In the genomic region with DNA sequence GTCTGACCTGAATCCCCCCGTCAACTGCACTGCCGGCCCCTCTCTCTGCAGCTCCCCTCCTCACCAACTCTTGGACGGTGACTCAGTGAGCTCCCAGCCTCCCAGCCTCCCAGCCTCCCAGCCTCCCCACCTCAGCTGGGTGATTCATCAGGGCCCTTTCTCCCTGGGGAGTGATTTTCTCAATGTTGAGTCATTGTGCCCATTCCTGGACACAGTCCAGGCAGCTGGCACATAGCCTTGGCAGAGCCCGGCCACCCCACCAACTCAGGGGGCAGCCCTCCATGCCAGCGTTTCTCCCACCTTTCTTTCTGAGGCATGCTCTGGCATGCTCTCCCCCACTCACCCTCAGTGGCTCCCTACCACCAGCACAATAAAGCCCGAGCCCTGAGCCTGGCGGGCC, we compare ENCODE assay signal across 8 cellular contexts. TPM values are rescaled to one million over a fixed set of nuclear protein-coding genes. Genes with fewer than 3 reads are reported as not detected.
DNase-seq lines count a peak whose midpoint lies in the region; ATAC-seq and TF ChIP-seq lines count a peak whose summit lies in the region.

No MANE protein-coding gene starts in this region.

- no TSS peak for BruUV-seq in Calu3 (replicated peaks; lab: Mats Ljungman, UMichigan)

- 0 out of 2 replicates have a peak overlapping the region, but pooled peaks have one; percentile 35 for H3K9ac ChIP-seq in Karpas-422 (ENCODE audit: low read length)

- no peak for ATAC-seq in body of pancreas
- no peak for ATAC-seq in GM19463 (IDR thresholded peaks at IDR 0.05; ENCODE audit: unreplicated experiment)
- no peak for ATAC-seq in HG03432 (IDR thresholded peaks at IDR 0.05; ENCODE audit: unreplicated experiment)
- ATAC-seq in HG02870 (IDR thresholded peaks at IDR 0.05; ENCODE audit: unreplicated experiment) = no peak

- H3K4me1 Mint-ChIP-seq in Calu3 (ENCODE audit: low read depth, unreplicated experiment) = peaks cover 9% of the 10 kb centered on the region
- H3K4me1 Mint-ChIP-seq in nephron = no peaks in the 10 kb centered on the region

- no peaks in the 10 kb centered on the region for H3K27me3 ChIP-seq in Karpas-422 (ENCODE audit: low read length)
- peaks cover 0 to 11% of the 10 kb centered on the region in 2 donors for H3K27me3 ChIP-seq in body of pancreas

- H3K4me2 ChIP-seq in Karpas-422 (ENCODE audit: low read depth, low read length, poor library complexity, severe bottlenecking) = peak overlapping the region; percentile 51

- H4K20me1 ChIP-seq in Karpas-422 (ENCODE audit: insufficient read depth, low read depth, low read length) = peaks cover 16% of the 10 kb centered on the region

- H3K27ac ChIP-seq in Karpas-422 (ENCODE audit: low read length) (no peak overlapping the region), body of pancreas (no peak overlapping the region)

- H3K79me2 ChIP-seq in Karpas-422 (ENCODE audit: low read length) = no peaks in the 10 kb centered on the region

- H3K4me3 Mint-ChIP-seq in Calu3 (ENCODE audit: low read depth, unreplicated experiment) (no peak overlapping the region), nephron (peak overlapping the region; percentile 33 to 58 (median 55))

- no peaks in the 10 kb centered on the region for H3K9me3 Mint-ChIP-seq in Calu3 (ENCODE audit: low read depth, unreplicated experiment)
- no peaks in the 10 kb centered on the region for H3K9me3 Mint-ChIP-seq in nephron

- no peak overlapping the region for H2AFZ ChIP-seq in Karpas-422 (ENCODE audit: low read length)

- DNase-seq in Calu3 (peak; percentile 79), Karpas-422 (no peak), body of pancreas (peak in 3 of 4 donors; percentile 14 to 40 (median 26)), posterior vena cava (ENCODE audit: low spot score) (no peak)

- H3K9me3 ChIP-seq in Karpas-422 (ENCODE audit: low read length) = no peaks in the 10 kb centered on the region
- H3K9me3 ChIP-seq in body of pancreas = no peaks in the 10 kb centered on the region

- no peaks in the 10 kb centered on the region for H3K9me2 ChIP-seq in Karpas-422 (replicated peaks; ENCODE audit: insufficient read depth, low read length)

- CTCF ChIA-PET in Calu3 (lab: Charles Lee) = interaction anchor here (0.6 to 1.9 kb wide), 4 partner anchors 40 to 172 kb away, joined by 3 to 10 read pairs (median 3); no protein-coding TSS in a partner anchor

- no peak for TF ChIP-seq POLR2A in body of pancreas (IDR thresholded peaks at IDR 0.05)

- H3K27me3 Mint-ChIP-seq in Calu3 (ENCODE audit: unreplicated experiment) (no peaks in the 10 kb centered on the region), nephron (ENCODE audit: low read depth) (peaks cover 28% of the 10 kb centered on the region)

- no peaks in the 10 kb centered on the region for H3K36me3 ChIP-seq in Karpas-422 (ENCODE audit: insufficient read depth, low read length)
- no peaks in the 10 kb centered on the region for H3K36me3 ChIP-seq in body of pancreas (replicated peaks in 1 of 2; ENCODE audit: insufficient read depth in 1 of 2, low read depth in 2 of 2)

- 66 to 67% methylated on average over 7 of the region's 7 CpGs for WGBS in body of pancreas, 2 donors

- intact Hi-C loops in Calu3 (cut with micrococcal nuclease; ENCODE audit: unreplicated experiment) (loop anchor here (5.0 kb wide), 1 partner anchor 36 kb away; no protein-coding TSS in a partner anchor), body of pancreas (cut with DNase I) (no loop called here), posterior vena cava (cut with DNase I) (loop anchor here (2.0 to 10.0 kb wide), 3 partner anchors 36 to 169 kb away; no protein-coding TSS in a partner anchor)

- peak overlapping the region; percentile 59 for H3K27ac Mint-ChIP-seq in Calu3 (ENCODE audit: unreplicated experiment)
- H3K27ac Mint-ChIP-seq in nephron = no peak overlapping the region

- H3K36me3 Mint-ChIP-seq in Calu3 (ENCODE audit: insufficient read depth, unreplicated experiment) = peaks cover 6% of the 10 kb centered on the region
- no peaks in the 10 kb centered on the region for H3K36me3 Mint-ChIP-seq in nephron (ENCODE audit: low read depth)

- H3K4me1 ChIP-seq in Karpas-422 (ENCODE audit: low read length) (peaks cover 11% of the 10 kb centered on the region), body of pancreas (peaks cover 22% of the 10 kb centered on the region)

- H3K4me3 ChIP-seq in Karpas-422 (ENCODE audit: low read length) (no peak overlapping the region), body of pancreas (no peak overlapping the region)

- TF ChIP-seq CTCF in Calu3 (IDR thresholded peaks at IDR 0.05; ENCODE audit: unreplicated experiment) (no peak), body of pancreas (IDR thresholded peaks at IDR 0.05) (no peak), nephron (IDR thresholded peaks at IDR 0.05; ENCODE audit: unreplicated experiment in 3 of 3) (no peak)

RNA-seq across cellular contexts. Expression of a gene that starts 30.7 kb away (rescaled TPM):
- 1.1 and 4.3 TPM in 2 replicates for total RNA-seq in Calu3 (2022)
- 1.8 and 10.4 TPM in 2 replicates for total RNA-seq in Karpas-422 (2014; rRNA removed; shearing (Covaris generic); ENCODE audit: low replicate concordance)
- 10 to 100 TPM in 1 of 2 donors, 1 to 10 TPM in 1; 7.0 to 29.3 TPM for total RNA-seq in body of pancreas
- 10 to 100 TPM; 33.0 to 38.8 TPM for total RNA-seq in posterior vena cava

Comparison
In these comparisons a context has a peak if more than half of its experiments do, and no peak if none do; other contexts are left out.
1. DNase-seq: peak in Calu3 (single experiment) and body of pancreas (3 of 4); none in Karpas-422 (single experiment) and posterior vena cava (single experiment).